25 cellular contexts compared by ENCODE assay signal in genomic region chr16:17518441-17518840, GRCh38. TPM values are rescaled to one million over a fixed set of nuclear protein-coding genes. Genes with fewer than 3 reads are reported as not detected.
DNase-seq lines count a peak whose midpoint lies in the region; ATAC-seq and TF ChIP-seq lines count a peak whose summit lies in the region.
"Had no signal": no experiment of that assay in that cellular context is flagged by ENCODE, and none has a peak within 500 bp of the region (broad histone marks: within the 10 kb centered on the region; RNA-seq: fewer than 3 reads in every experiment).

No MANE protein-coding gene starts in this region.

- no peak overlapping the region for H3K27ac ChIP-seq in adrenal gland
- H3K27ac ChIP-seq: BLaER1 treated with 17β-estradiol and CSF1 and Interleukin-3, amounts not matched to agents 10 nM and 100 nM; cardiac muscle cell; left lung; skin epidermis; upper lobe of left lung had no signal

- TF ChIP-seq CTCF in AG04449 (IDR thresholded peaks at IDR 0.05; ENCODE audit: insufficient read depth, low read length, missing control alignments) (no peak), astrocyte of the spinal cord (IDR thresholded peaks at IDR 0.05; ENCODE audit: low read depth, low read length) (no peak), foreskin fibroblast (IDR thresholded peaks at IDR 0.05; ENCODE audit: low read depth, low read length) (no peak), adrenal gland (IDR thresholded peaks at IDR 0.05) (no peak)

- H3K4me3 ChIP-seq in AG04449 (ENCODE audit: low read depth, low read length) (no peak overlapping the region), astrocyte of the spinal cord (ENCODE audit: low read depth, low read length) (no peak overlapping the region), foreskin fibroblast (ENCODE audit: low read depth in 1 of 2, low read length in 2 of 2) (no peak overlapping the region), adrenal gland (no peak overlapping the region)
- H3K4me3 ChIP-seq: BLaER1 treated with 17β-estradiol and CSF1 and Interleukin-3, amounts not matched to agents 10 nM and 100 nM; cardiac muscle cell; GM23338; left lung; mucosa of descending colon; skin epidermis; upper lobe of left lung had no signal

- no peaks in the 10 kb centered on the region for H3K4me1 ChIP-seq in adrenal gland (replicated peaks in 1 of 2)
- H3K4me1 ChIP-seq: BLaER1 treated with 17β-estradiol and CSF1 and Interleukin-3, amounts not matched to agents 10 nM and 100 nM; left lung; upper lobe of left lung had no signal

- H3K36me3 ChIP-seq in adrenal gland (replicated peaks in 1 of 2) = no peaks in the 10 kb centered on the region
- H3K36me3 ChIP-seq: BLaER1 treated with 17β-estradiol and CSF1 and Interleukin-3, amounts not matched to agents 10 nM and 100 nM; cardiac muscle cell; left lung; upper lobe of left lung had no signal

- peaks cover 4% of the 10 kb centered on the region for H3K27me3 ChIP-seq in adrenal gland
- H3K27me3 ChIP-seq: BLaER1 treated with 17β-estradiol and CSF1 and Interleukin-3, amounts not matched to agents 10 nM and 100 nM; upper lobe of left lung had no signal

- CTCF ChIA-PET in AG04449 (lab: Yijun Ruan, JAX) = interaction anchor here (1.1 kb wide), 1 partner anchor 36 kb away, joined by 3 read pairs; no protein-coding TSS in a partner anchor

- ATAC-seq in HG03039 (IDR thresholded peaks at IDR 0.05; ENCODE audit: unreplicated experiment) (no peak), HG03378 (IDR thresholded peaks at IDR 0.05; ENCODE audit: unreplicated experiment) (no peak)
- ATAC-seq: activated CD8-positive, alpha-beta memory T cell treated with anti-CD3 and anti-CD28 coated beads, Interleukin-2, amount 10 ng/mL, durations not matched to agents 7 days and 5 days; activated T-helper 17 cell treated with anti-CD3 and anti-CD28 coated beads, Interleukin-2, amount 50 U/mL, for 72 hours; GM23338; left lung; mucosa of descending colon had no signal

- POLR2A ChIA-PET in AG04449 (lab: Yijun Ruan, JAX) = interaction anchor here (0.5 to 1.1 kb wide), 5 partner anchors 17 to 1476 kb away, joined by 3 to 4 read pairs (median 3); no protein-coding TSS in a partner anchor

- DNase-seq in AG04449 (ENCODE audit: low read depth, low spot score) = peak; percentile 52
- peak; percentile 87 for DNase-seq in M059J (ENCODE audit: low read depth)
- DNase-seq in astrocyte of the spinal cord (ENCODE audit: low read depth, low spot score) = peak; percentile 52
- peak; percentile 49 to 71 for DNase-seq in foreskin fibroblast
- DNase-seq in NCI-H524 treated with DMSO at 0.1 percent for 48 hours (lab: John Stamatoyannopoulos, UW) = no peak
- DNase-seq in adrenal gland = no peak
- DNase-seq: activated CD4-positive, alpha-beta T cell treated with anti-CD3 and anti-CD28 coated beads for 4 hours; activated CD8-positive, alpha-beta memory T cell treated with anti-CD3 and anti-CD28 coated beads, Interleukin-2, amount 10 ng/mL, durations not matched to agents 7 days and 5 days; activated naive CD8-positive, alpha-beta T cell treated with anti-CD3 and anti-CD28 coated beads for 36 hours; dermis blood vessel endothelial cell; GDM1; left lung; mucosa of descending colon; NCI-H187 treated with DMSO at 0.1 percent for 48 hours; NCI-H774; SIG-M5; upper lobe of left lung had no signal

- 33 to 48% (median 37%) methylated on average over 3 of the region's 3 CpGs for WGBS in adrenal gland, 4 donors

- in situ Hi-C loops in astrocyte of the spinal cord (cut with HindIII; ENCODE audit: low sequenced_read_pairs) = no loop called here

- TF ChIP-seq POLR2A in adrenal gland (IDR thresholded peaks at IDR 0.05) = no peak

- no peaks in the 10 kb centered on the region for H3K9me3 ChIP-seq in adrenal gland (replicated peaks in 1 of 3)
- H3K9me3 ChIP-seq: left lung, mucosa of descending colon, upper lobe of left lung had no signal

- intact Hi-C loops in adrenal gland (cut with DNase I) = no loop called here

RNA-seq across cellular contexts. Expression of gene XYLT1, which starts 47.7 kb away (rescaled TPM):
- 6.3 and 10.3 TPM in 2 replicates for total RNA-seq in M059J (2014; rRNA removed; shearing (Covaris generic))
- 10 to 100 TPM in 7 of 8 donors, 1 to 10 TPM in 1; 6.6 to 67.6 (median 16.8) TPM for total RNA-seq in adrenal gland
- 10 to 100 TPM in 1 of 3 donors, 1 to 10 TPM in 2; 1.3 to 27.7 (median 2.7) TPM for polyA plus RNA-seq in adrenal gland
- total RNA-seq: A172 had no signal

Comparison
In these comparisons a context has a peak if more than half of its experiments do, and no peak if none do; other contexts are left out.
1. DNase-seq: peak in AG04449 (single experiment), M059J (single experiment), astrocyte of the spinal cord (single experiment) and foreskin fibroblast (2 of 2); none in NCI-H524 treated with DMSO at 0.1 percent for 48 hours (single experiment) and adrenal gland (0 of 7).